1 cellular context compared by ENCODE assay signal in the genomic region with DNA sequence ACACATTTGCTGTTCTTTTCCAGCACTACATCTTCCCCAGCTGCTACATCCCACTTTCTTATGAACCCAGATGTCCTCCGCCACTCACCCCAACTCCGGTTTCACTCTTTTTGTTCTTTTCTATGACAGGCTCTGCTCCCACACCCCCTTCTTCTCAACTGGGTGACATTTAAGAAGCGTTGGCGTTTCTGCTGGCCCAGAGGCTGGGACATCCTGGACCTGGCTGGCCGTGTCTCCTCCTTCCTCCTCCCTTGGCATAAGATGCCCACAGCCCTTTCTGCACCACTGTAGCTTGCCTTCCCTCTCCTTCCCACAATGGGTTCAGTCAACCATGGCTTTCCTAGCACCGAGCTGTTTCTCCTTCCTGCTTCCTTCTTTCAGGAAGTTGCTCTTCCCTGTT.
TF ChIP-seq lines count a peak whose summit lies in the region.

No MANE protein-coding gene starts in this region.

TF ChIP-seq in IMR-90, 13 proteins besides CTCF, POLR2A, EP300 and RAD21 (continued from another document):
- TF ChIP-seq ELK1 (IDR thresholded peaks at IDR 0.05; ENCODE audit: borderline replicate concordance, low read depth, low read length), result no peak
- TF ChIP-seq SMC3 (IDR thresholded peaks at IDR 0.05; ENCODE audit: low read depth, low read length), result no peak
- no peak for TF ChIP-seq NFE2L2 (IDR thresholded peaks at IDR 0.05; ENCODE audit: low read depth, low read length)
- no peak for TF ChIP-seq RCOR1 (IDR thresholded peaks at IDR 0.05; ENCODE audit: insufficient replicate concordance, low read length)
- TF ChIP-seq BHLHE40 (IDR thresholded peaks at IDR 0.05; ENCODE audit: low read depth, low read length), result no peak
- no peak for TF ChIP-seq MXI1 (IDR thresholded peaks at IDR 0.05; ENCODE audit: borderline replicate concordance, low read depth, low read length)
- no peak for TF ChIP-seq MAFK (IDR thresholded peaks at IDR 0.05; ENCODE audit: low read depth, low read length)
- TF ChIP-seq CEBPB (IDR thresholded peaks at IDR 0.05; ENCODE audit: low read depth, low read length), result no peak
- no peak for TF ChIP-seq FOS (IDR thresholded peaks at IDR 0.05; ENCODE audit: low read depth, low read length)
